8 cellular contexts compared by ENCODE assay signal in genomic region chr1:218171302-218171893, GRCh38.
DNase-seq lines count a peak whose midpoint lies in the region; ATAC-seq, FAIRE-seq and TF ChIP-seq lines count a peak whose summit lies in the region.

No MANE protein-coding gene starts in this region.

- FAIRE-seq in frontal cortex (lab: Jason Lieb, UNC): peak; percentile 93

- H3K27ac ChIP-seq in cardiac muscle cell: no peak overlapping the region
- H3K27ac ChIP-seq in testis: no peak overlapping the region

- WGBS in testis, 2 donors: 17 to 28% methylated on average over 4 of the region's 4 CpGs

- H3K9me3 ChIP-seq in cardiac muscle cell (ENCODE audit: low read depth) (no peaks in the 10 kb centered on the region), testis (no peaks in the 10 kb centered on the region)

- intact Hi-C loops in left ventricle myocardium superior (cut with micrococcal nuclease) (no loop called here), testis (cut with DNase I; ENCODE audit: low total_unique reads) (no loop called here)

- DNase-seq in cardiac muscle cell (ENCODE audit: low read depth in 1 of 2, low spot score in 1 of 2): peak; percentile 31 to 58
- DNase-seq in left ventricle myocardium superior: no peak
- peak; percentile 73 to 83 for DNase-seq in Kasumi-1 (lab: John Stamatoyannopoulos, UW)
- DNase-seq in SK-MEL-5 (ENCODE audit: low read depth, low spot score): peak; percentile 62
- DNase-seq in frontal cortex (ENCODE audit: low spot score in 2 of 2): peak in 1 of 2 donors; percentile 8
- no peak for DNase-seq in testis

- in situ Hi-C loops in SK-MEL-5 (cut with HindIII; ENCODE audit: low pct_unique_long_range_greater_than_20kb, low sequenced_read_pairs): no loop called here

- no peaks in the 10 kb centered on the region for H3K36me3 ChIP-seq in cardiac muscle cell
- no peaks in the 10 kb centered on the region for H3K36me3 ChIP-seq in testis (ENCODE audit: low read depth, missing control alignments)

- peaks cover 45% of the 10 kb centered on the region for H3K27me3 ChIP-seq in cardiac muscle cell
- H3K27me3 ChIP-seq in testis: peaks cover 3% of the 10 kb centered on the region

- H3K4me3 ChIP-seq in cardiac muscle cell: no peak overlapping the region
- no peak overlapping the region for H3K4me3 ChIP-seq in testis

- H3K4me1 ChIP-seq in cardiac muscle cell (ENCODE audit: low read depth) (no peaks in the 10 kb centered on the region), testis (no peaks in the 10 kb centered on the region)

- no peak for TF ChIP-seq POLR2A in testis (IDR thresholded peaks at IDR 0.05)

- ATAC-seq in left ventricle myocardium superior (no peak), GM21381 (IDR thresholded peaks at IDR 0.05; ENCODE audit: unreplicated experiment) (no peak), GM21423 (IDR thresholded peaks at IDR 0.05; ENCODE audit: unreplicated experiment) (no peak)

- TF ChIP-seq CTCF in cardiac muscle cell (IDR thresholded peaks at IDR 0.05; ENCODE audit: low read depth, low read length) (peak; percentile 83), testis (IDR thresholded peaks at IDR 0.05) (peak; percentile 14 to 80 (median 60))

Comparison
In these comparisons a context has a peak if more than half of its experiments do, and no peak if none do; other contexts are left out.
1. DNase-seq: peak in cardiac muscle cell (2 of 2), Kasumi-1 (2 of 2) and SK-MEL-5 (single experiment); none in left ventricle myocardium superior (single experiment) and testis (single experiment).